ENCODE assay signal across 1 cellular context in the genomic region with DNA sequence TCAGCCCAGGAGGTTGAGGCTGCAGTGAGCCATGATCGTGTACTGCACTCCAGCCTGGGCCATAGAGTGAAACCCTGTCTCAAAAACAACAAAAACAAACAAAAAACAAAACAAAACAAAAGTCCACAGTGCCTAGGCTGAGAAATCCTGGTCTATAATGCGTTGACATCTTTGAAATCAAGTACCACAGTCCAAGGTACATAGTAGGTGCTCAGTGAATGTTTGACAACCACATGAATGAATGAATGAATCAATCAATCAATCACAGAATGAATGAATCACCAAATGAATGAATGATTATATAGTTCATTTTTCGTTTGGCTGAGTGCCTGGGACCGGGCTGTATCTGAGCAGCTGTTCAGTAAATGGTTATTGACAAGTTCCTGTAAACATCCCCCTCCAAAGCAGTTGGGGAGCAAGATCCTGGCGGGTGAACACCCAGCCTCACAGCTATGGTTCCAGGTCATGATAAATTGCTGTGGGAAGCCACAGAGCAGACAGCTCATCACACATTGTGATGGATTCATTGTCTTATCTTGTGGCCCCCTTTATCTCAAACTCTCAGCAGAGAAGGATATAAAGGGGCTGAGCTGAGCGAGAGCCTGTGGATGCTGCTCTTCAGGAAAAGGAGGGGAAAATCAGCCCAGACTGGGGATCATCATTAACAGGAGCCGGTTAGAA.
TF ChIP-seq lines count a peak whose summit lies in the region.

No MANE protein-coding gene starts in this region.

TF ChIP-seq in K562, 482 proteins besides CTCF, POLR2A, EP300 and RAD21 (continued from another document and continues in another):
- TF ChIP-seq, protein P1, sequence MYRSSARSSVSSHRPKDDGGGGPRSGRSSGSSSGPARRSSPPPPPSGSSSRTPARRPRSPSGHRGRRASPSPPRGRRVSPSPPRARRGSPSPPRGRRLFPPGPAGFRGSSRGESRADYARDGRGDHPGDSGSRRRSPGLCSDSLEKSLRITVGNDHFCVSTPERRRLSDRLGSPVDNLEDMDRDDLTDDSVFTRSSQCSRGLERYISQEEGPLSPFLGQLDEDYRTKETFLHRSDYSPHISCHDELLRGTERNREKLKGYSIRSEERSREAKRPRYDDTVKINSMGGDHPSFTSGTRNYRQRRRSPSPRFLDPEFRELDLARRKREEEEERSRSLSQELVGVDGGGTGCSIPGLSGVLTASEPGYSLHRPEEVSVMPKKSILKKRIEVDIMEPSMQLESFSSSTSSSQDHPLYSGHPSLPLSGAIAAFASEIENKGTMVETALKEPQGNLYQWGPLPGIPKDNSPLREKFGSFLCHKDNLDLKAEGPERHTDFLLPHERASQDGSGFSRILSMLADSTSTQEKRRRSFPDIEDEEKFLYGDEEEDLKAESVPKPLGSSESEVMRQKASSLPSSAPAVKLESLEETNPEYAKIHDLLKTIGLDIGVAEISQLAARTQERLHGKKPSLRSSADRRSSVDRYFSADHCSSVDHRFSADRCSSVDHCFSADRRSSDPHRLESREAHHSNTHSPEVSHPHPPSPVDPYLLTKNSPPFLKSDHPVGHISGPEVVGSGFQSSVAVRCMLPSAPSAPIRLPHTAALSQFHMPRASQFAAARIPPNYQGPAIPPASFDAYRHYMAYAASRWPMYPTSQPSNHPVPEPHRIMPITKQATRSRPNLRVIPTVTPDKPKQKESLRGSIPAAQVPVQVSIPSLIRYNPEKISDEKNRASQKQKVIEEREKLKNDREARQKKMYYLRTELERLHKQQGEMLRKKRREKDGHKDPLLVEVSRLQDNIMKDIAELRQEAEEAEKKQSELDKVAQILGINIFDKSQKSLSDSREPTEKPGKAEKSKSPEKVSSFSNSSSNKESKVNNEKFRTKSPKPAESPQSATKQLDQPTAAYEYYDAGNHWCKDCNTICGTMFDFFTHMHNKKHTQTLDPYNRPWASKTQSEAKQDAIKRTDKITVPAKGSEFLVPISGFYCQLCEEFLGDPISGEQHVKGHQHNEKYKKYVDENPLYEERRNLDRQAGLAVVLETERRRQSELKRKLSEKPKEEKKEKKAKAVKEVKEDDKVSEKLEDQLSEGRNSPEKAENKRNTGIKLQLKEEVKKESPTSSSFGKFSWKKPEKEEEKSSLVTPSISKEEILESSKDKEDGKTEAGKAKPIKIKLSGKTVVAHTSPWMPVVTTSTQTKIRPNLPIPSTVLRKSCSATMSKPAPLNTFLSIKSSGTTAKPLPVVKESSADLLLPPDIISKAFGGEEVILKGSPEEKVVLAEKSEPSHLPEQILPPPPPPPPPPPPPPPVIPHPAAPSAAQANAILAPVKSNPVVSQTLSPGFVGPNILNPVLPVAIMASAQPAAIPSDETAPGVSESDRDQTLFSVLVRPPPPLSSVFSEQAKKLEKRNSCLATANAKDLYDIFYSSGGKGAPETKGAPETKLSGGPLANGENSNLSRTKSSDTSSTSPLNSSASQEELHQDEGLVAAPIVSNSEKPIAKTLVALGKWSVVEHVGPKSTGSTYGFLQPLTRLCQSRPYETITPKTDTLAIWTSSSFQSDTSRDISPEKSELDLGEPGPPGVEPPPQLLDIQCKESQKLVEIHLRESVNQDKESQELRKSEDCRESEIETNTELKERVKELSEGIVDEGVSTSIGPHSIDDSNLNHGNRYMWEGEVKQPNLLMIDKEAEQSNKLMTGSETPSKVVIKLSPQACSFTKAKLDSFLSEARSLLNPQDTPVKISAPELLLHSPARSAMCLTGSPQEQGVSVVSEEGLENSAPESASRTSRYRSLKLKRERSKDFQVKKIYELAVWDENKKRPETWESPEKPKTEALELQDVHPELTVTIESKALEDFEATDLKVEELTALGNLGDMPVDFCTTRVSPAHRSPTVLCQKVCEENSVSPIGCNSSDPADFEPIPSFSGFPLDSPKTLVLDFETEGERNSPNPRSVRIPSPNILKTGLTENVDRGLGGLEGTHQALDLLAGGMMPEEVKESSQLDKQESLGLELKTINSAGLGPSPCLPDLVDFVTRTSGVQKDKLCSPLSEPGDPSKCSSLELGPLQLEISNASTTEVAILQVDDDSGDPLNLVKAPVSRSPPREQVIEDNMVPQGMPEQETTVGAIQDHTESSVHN (IDR thresholded peaks at IDR 0.05; ENCODE audit: borderline replicate concordance in 1 of 2, low read depth in 1 of 2), result no peak
- no peak for TF ChIP-seq SPI1 (IDR thresholded peaks at IDR 0.05; ENCODE audit: borderline replicate concordance, low read depth, low read length)
- no peak for TF ChIP-seq ZNF146 (CRISPR knock-in tag; IDR thresholded peaks at IDR 0.05; ENCODE audit: unreplicated experiment)
- TF ChIP-seq ARHGAP35 (IDR thresholded peaks at IDR 0.05; ENCODE audit: partially characterized antibody), result no peak
- no peak for TF ChIP-seq RBM14 (IDR thresholded peaks at IDR 0.05; ENCODE audit: borderline replicate concordance, insufficient read depth, low read depth, low read length)
- no peak for TF ChIP-seq ZNF133 (CRISPR knock-in tag; IDR thresholded peaks at IDR 0.05)
- TF ChIP-seq, protein P2, sequence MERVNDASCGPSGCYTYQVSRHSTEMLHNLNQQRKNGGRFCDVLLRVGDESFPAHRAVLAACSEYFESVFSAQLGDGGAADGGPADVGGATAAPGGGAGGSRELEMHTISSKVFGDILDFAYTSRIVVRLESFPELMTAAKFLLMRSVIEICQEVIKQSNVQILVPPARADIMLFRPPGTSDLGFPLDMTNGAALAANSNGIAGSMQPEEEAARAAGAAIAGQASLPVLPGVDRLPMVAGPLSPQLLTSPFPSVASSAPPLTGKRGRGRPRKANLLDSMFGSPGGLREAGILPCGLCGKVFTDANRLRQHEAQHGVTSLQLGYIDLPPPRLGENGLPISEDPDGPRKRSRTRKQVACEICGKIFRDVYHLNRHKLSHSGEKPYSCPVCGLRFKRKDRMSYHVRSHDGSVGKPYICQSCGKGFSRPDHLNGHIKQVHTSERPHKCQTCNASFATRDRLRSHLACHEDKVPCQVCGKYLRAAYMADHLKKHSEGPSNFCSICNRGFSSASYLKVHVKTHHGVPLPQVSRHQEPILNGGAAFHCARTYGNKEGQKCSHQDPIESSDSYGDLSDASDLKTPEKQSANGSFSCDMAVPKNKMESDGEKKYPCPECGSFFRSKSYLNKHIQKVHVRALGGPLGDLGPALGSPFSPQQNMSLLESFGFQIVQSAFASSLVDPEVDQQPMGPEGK (CRISPR knock-in tag; IDR thresholded peaks at IDR 0.05; ENCODE audit: borderline replicate concordance), result no peak
- TF ChIP-seq, protein P3, sequence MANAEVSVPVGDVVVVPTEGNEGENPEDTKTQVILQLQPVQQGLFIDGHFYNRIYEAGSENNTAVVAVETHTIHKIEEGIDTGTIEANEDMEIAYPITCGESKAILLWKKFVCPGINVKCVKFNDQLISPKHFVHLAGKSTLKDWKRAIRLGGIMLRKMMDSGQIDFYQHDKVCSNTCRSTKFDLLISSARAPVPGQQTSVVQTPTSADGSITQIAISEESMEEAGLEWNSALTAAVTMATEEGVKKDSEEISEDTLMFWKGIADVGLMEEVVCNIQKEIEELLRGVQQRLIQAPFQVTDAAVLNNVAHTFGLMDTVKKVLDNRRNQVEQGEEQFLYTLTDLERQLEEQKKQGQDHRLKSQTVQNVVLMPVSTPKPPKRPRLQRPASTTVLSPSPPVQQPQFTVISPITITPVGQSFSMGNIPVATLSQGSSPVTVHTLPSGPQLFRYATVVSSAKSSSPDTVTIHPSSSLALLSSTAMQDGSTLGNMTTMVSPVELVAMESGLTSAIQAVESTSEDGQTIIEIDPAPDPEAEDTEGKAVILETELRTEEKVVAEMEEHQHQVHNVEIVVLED (CRISPR knock-in tag; IDR thresholded peaks at IDR 0.05), result no peak
- TF ChIP-seq, protein P4, sequence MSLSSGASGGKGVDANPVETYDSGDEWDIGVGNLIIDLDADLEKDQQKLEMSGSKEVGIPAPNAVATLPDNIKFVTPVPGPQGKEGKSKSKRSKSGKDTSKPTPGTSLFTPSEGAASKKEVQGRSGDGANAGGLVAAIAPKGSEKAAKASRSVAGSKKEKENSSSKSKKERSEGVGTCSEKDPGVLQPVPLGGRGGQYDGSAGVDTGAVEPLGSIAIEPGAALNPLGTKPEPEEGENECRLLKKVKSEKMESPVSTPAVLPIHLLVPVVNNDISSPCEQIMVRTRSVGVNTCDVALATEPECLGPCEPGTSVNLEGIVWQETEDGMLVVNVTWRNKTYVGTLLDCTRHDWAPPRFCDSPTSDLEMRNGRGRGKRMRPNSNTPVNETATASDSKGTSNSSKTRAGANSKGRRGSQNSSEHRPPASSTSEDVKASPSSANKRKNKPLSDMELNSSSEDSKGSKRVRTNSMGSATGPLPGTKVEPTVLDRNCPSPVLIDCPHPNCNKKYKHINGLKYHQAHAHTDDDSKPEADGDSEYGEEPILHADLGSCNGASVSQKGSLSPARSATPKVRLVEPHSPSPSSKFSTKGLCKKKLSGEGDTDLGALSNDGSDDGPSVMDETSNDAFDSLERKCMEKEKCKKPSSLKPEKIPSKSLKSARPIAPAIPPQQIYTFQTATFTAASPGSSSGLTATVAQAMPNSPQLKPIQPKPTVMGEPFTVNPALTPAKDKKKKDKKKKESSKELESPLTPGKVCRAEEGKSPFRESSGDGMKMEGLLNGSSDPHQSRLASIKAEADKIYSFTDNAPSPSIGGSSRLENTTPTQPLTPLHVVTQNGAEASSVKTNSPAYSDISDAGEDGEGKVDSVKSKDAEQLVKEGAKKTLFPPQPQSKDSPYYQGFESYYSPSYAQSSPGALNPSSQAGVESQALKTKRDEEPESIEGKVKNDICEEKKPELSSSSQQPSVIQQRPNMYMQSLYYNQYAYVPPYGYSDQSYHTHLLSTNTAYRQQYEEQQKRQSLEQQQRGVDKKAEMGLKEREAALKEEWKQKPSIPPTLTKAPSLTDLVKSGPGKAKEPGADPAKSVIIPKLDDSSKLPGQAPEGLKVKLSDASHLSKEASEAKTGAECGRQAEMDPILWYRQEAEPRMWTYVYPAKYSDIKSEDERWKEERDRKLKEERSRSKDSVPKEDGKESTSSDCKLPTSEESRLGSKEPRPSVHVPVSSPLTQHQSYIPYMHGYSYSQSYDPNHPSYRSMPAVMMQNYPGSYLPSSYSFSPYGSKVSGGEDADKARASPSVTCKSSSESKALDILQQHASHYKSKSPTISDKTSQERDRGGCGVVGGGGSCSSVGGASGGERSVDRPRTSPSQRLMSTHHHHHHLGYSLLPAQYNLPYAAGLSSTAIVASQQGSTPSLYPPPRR (CRISPR knock-in tag; IDR thresholded peaks at IDR 0.05; ENCODE audit: borderline replicate concordance), result peak; percentile 77; the same call in 1 of the 2 replicates
- peak; percentile 56; the same call in 1 of the 2 replicates for TF ChIP-seq JUND (IDR thresholded peaks at IDR 0.05; ENCODE audit: borderline replicate concordance, low read depth, low read length)
- peak; percentile 50; the same call in 2 of the 3 replicates for TF ChIP-seq JUND (tag; IDR thresholded peaks at IDR 0.05; ENCODE audit: borderline replicate concordance, low read depth, low read length)
- TF ChIP-seq NONO (IDR thresholded peaks at IDR 0.05; ENCODE audit: low read depth in 2 of 2, low read length in 1 of 2), result no peak
- TF ChIP-seq, protein P5, sequence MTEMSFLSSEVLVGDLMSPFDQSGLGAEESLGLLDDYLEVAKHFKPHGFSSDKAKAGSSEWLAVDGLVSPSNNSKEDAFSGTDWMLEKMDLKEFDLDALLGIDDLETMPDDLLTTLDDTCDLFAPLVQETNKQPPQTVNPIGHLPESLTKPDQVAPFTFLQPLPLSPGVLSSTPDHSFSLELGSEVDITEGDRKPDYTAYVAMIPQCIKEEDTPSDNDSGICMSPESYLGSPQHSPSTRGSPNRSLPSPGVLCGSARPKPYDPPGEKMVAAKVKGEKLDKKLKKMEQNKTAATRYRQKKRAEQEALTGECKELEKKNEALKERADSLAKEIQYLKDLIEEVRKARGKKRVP (CRISPR knock-in tag; IDR thresholded peaks at IDR 0.05), result peak; percentile 49; the same call in 1 of the 2 replicates
- TF ChIP-seq, protein P6, sequence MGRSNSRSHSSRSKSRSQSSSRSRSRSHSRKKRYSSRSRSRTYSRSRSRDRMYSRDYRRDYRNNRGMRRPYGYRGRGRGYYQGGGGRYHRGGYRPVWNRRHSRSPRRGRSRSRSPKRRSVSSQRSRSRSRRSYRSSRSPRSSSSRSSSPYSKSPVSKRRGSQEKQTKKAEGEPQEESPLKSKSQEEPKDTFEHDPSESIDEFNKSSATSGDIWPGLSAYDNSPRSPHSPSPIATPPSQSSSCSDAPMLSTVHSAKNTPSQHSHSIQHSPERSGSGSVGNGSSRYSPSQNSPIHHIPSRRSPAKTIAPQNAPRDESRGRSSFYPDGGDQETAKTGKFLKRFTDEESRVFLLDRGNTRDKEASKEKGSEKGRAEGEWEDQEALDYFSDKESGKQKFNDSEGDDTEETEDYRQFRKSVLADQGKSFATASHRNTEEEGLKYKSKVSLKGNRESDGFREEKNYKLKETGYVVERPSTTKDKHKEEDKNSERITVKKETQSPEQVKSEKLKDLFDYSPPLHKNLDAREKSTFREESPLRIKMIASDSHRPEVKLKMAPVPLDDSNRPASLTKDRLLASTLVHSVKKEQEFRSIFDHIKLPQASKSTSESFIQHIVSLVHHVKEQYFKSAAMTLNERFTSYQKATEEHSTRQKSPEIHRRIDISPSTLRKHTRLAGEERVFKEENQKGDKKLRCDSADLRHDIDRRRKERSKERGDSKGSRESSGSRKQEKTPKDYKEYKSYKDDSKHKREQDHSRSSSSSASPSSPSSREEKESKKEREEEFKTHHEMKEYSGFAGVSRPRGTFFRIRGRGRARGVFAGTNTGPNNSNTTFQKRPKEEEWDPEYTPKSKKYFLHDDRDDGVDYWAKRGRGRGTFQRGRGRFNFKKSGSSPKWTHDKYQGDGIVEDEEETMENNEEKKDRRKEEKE (IDR thresholded peaks at IDR 0.05; ENCODE audit: borderline replicate concordance in 1 of 2, control insufficient read depth in 1 of 2, low read depth in 2 of 2, low read length in 1 of 2), result no peak
- no peak for TF ChIP-seq ZNF507 (tag; conservative IDR thresholded peaks at IDR 0.05)
- no peak for TF ChIP-seq ZNF224 (CRISPR knock-in tag; IDR thresholded peaks at IDR 0.05)
- TF ChIP-seq, protein P7, sequence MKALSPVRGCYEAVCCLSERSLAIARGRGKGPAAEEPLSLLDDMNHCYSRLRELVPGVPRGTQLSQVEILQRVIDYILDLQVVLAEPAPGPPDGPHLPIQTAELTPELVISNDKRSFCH (CRISPR knock-in tag; IDR thresholded peaks at IDR 0.05), result no peak
- TF ChIP-seq, protein P7 (tag; IDR thresholded peaks at IDR 0.05), result peak; percentile 68; the same call in 1 of the 2 replicates
- no peak for TF ChIP-seq ZFP30 (CRISPR knock-in tag; IDR thresholded peaks at IDR 0.05; ENCODE audit: borderline replicate concordance)
- peak; percentile 80 for TF ChIP-seq SMAD4 (CRISPR knock-in tag; conservative IDR thresholded peaks at IDR 0.05)
- TF ChIP-seq CBX1 (IDR thresholded peaks at IDR 0.05; ENCODE audit: low read depth), result no peak
- no peak for TF ChIP-seq ESRRA (IDR thresholded peaks at IDR 0.05; ENCODE audit: borderline replicate concordance, low read depth)
- no peak for TF ChIP-seq HSF4 (CRISPR knock-in tag; IDR thresholded peaks at IDR 0.05; ENCODE audit: borderline replicate concordance)
- TF ChIP-seq MXI1 (IDR thresholded peaks at IDR 0.05; ENCODE audit: low read depth, low read length), result no peak
- TF ChIP-seq KLF1 (tag; IDR thresholded peaks at IDR 0.05), result no peak
- TF ChIP-seq PHB (CRISPR knock-in tag; IDR thresholded peaks at IDR 0.05), result no peak
